In the genomic region with DNA sequence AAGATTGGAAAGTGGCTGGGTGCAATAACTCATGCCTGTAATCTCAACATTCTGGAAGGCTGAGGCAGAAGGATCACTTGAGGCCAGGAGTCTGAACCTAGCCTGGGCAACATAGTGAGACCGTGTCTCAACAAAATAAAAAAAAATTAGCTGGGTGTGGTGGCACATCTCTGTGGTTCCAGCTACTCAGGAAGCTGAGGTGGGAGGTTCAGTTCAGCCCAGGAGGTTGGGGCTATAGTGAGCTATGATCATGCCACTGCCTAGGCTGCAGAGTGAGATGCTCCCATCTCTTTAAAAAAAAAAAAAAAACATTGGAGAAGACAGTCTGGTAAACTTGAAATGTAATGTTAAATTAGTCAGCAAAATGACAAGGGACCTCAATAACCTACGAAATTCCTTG, we compare ENCODE assay signal across 30 cellular contexts. TPM values are rescaled to one million over a fixed set of nuclear protein-coding genes. Genes with fewer than 3 reads are reported as not detected.
DNase-seq lines count a peak whose midpoint lies in the region; ATAC-seq and TF ChIP-seq lines count a peak whose summit lies in the region.
"Had no signal": no experiment of that assay in that cellular context is flagged by ENCODE, and none has a peak within 500 bp of the region (broad histone marks: within the 10 kb centered on the region; RNA-seq: fewer than 3 reads in every experiment).

No MANE protein-coding gene starts in this region.

- peaks cover 39% of the 10 kb centered on the region for H3K9me3 Mint-ChIP-seq in activated T-cell treated with anti-CD3 and anti-CD28 coated beads, Interleukin-2, amount 50 U/mL, for 4 hours
- H3K9me3 Mint-ChIP-seq in CD8-positive, alpha-beta memory T cell = peaks cover 18 to 59% (median 50%) of the 10 kb centered on the region in 5 donors
- peaks cover 29% of the 10 kb centered on the region for H3K9me3 Mint-ChIP-seq in activated CD8-positive, alpha-beta T cell treated with anti-CD3 and anti-CD28 coated beads for 36 hours

- peaks cover 24% of the 10 kb centered on the region for H3K9me3 ChIP-seq in CD8-positive, alpha-beta memory T cell (ENCODE audit: low read length)
- peaks cover 8% of the 10 kb centered on the region for H3K9me3 ChIP-seq in mucosa of descending colon
- H3K9me3 ChIP-seq: adrenal gland, esophagus squamous epithelium, neutrophil, thoracic aorta, vagina had no signal

- CTCF ChIA-PET in CD8-positive, alpha-beta memory T cell (lab: Charles Lee) = interaction anchor here (0.8 to 3.6 kb wide), 3 partner anchors 9 to 58 kb away, joined by 3 to 16 read pairs (median 3); a partner anchor contains a TSS
- CTCF ChIA-PET in activated CD8-positive, alpha-beta T cell treated with anti-CD3 and anti-CD28 coated beads for 36 hours (lab: Charles Lee) = interaction anchor here (1.3 kb wide), 1 partner anchor 58 kb away, joined by 4 read pairs; no protein-coding TSS in a partner anchor

- no peak overlapping the region for H3K27ac ChIP-seq in CD8-positive, alpha-beta memory T cell (ENCODE audit: low read depth, low read length)
- H3K27ac ChIP-seq: adrenal gland, C4-2B, esophagus squamous epithelium, foreskin keratinocyte, neutrophil, thoracic aorta, vagina had no signal

- peak overlapping the region; percentile 42 to 90 (median 74) for H3K27ac Mint-ChIP-seq in CD8-positive, alpha-beta memory T cell
- no peak overlapping the region for H3K27ac Mint-ChIP-seq in activated CD8-positive, alpha-beta T cell treated with anti-CD3 and anti-CD28 coated beads for 36 hours
- H3K27ac Mint-ChIP-seq: activated CD4-positive, alpha-beta T cell treated with anti-CD3 and anti-CD28 coated beads, Interleukin-2, amount 10 ng/mL, durations not matched to agents 24 days and 14 days had no signal

- no peaks in the 10 kb centered on the region for H3K27me3 ChIP-seq in CD8-positive, alpha-beta memory T cell (ENCODE audit: insufficient read depth, low read length, poor library complexity, severe bottlenecking)
- H3K27me3 ChIP-seq: adrenal gland, esophagus squamous epithelium, foreskin keratinocyte, heart left ventricle, neutrophil, vagina had no signal

- peaks cover 71% of the 10 kb centered on the region for H3K4me1 Mint-ChIP-seq in activated T-cell treated with anti-CD3 and anti-CD28 coated beads, Interleukin-2, amount 50 U/mL, for 4 hours (ENCODE audit: low read depth)
- peaks cover 61 to 88% (median 87%) of the 10 kb centered on the region in 3 donors for H3K4me1 Mint-ChIP-seq in CD8-positive, alpha-beta memory T cell
- H3K4me1 Mint-ChIP-seq in activated CD8-positive, alpha-beta T cell treated with anti-CD3 and anti-CD28 coated beads for 36 hours (ENCODE audit: low read depth) = peaks cover 52% of the 10 kb centered on the region

- no peaks in the 10 kb centered on the region for H3K27me3 Mint-ChIP-seq in activated T-cell treated with anti-CD3 and anti-CD28 coated beads, Interleukin-2, amount 50 U/mL, for 4 hours (ENCODE audit: low read depth)
- H3K27me3 Mint-ChIP-seq in CD8-positive, alpha-beta memory T cell = no peaks in the 10 kb centered on the region
- H3K27me3 Mint-ChIP-seq in activated CD8-positive, alpha-beta T cell treated with anti-CD3 and anti-CD28 coated beads for 36 hours = no peaks in the 10 kb centered on the region
- H3K27me3 Mint-ChIP-seq: activated CD4-positive, alpha-beta T cell treated with anti-CD3 and anti-CD28 coated beads, Interleukin-2, amount 10 ng/mL, durations not matched to agents 24 days and 14 days; stimulated activated naive CD8-positive, alpha-beta T cell treated with anti-CD3 and anti-CD28 coated beads, Interleukin-15, amount 100 ng/mL, for 72 hours had no signal

- no peak for TF ChIP-seq CTCF in activated CD8-positive, alpha-beta T cell treated with anti-CD3 and anti-CD28 coated beads for 36 hours (IDR thresholded peaks at IDR 0.05)
- no peak for TF ChIP-seq CTCF in mucosa of descending colon (IDR thresholded peaks at IDR 0.05)

- intact Hi-C loops in activated CD8-positive, alpha-beta T cell treated with anti-CD3 and anti-CD28 coated beads for 36 hours (cut with micrococcal nuclease) = no loop called here
- intact Hi-C loops in mucosa of descending colon (cut with DNase I, micrococcal nuclease) = no loop called here

- no peaks in the 10 kb centered on the region for H3K36me3 ChIP-seq in CD8-positive, alpha-beta memory T cell (ENCODE audit: insufficient read depth, low read length)
- no peaks in the 10 kb centered on the region for H3K36me3 ChIP-seq in mucosa of descending colon (ENCODE audit: low read depth)
- H3K36me3 ChIP-seq: adrenal gland, heart left ventricle, neutrophil, thoracic aorta, vagina had no signal

- no peak for ATAC-seq in activated T-cell treated with anti-CD3 and anti-CD28 coated beads, Interleukin-2, amount 50 U/mL, for 4 hours
- peak; percentile 20 for ATAC-seq in activated CD8-positive, alpha-beta T cell treated with anti-CD3 and anti-CD28 coated beads for 36 hours
- ATAC-seq in mucosa of descending colon (peak; percentile 25), GM21447 (IDR thresholded peaks at IDR 0.05; ENCODE audit: unreplicated experiment) (no peak), HG03025 (IDR thresholded peaks at IDR 0.05; ENCODE audit: low FRiP score, unreplicated experiment) (no peak)
- ATAC-seq: foreskin keratinocyte; stimulated activated naive CD8-positive, alpha-beta T cell treated with anti-CD3 and anti-CD28 coated beads, Interleukin-15, amount 100 ng/mL, for 72 hours had no signal

- no peak for DNase-seq in activated T-cell treated with anti-CD3 and anti-CD28 coated beads, Interleukin-2, amount 50 U/mL, for 4 hours
- no peak for DNase-seq in activated T-cell treated with anti-CD3 and anti-CD28 coated beads, Interleukin-2, amount 50 U/mL, for 1 hour
- DNase-seq in CD8-positive, alpha-beta memory T cell = peak in 2 of 5 donors; percentile 2 to 33
- DNase-seq in activated CD8-positive, alpha-beta T cell treated with anti-CD3 and anti-CD28 coated beads for 36 hours = no peak
- no peak for DNase-seq in mucosa of descending colon
- no peak for DNase-seq in stimulated activated naive CD4-positive, alpha-beta T cell treated with Interleukin-2 at 50 U/mL for 16 hours (lab: John Stamatoyannopoulos, UW)
- DNase-seq: activated CD4-positive, alpha-beta T cell treated with anti-CD3 and anti-CD28 coated beads, Interleukin-2, amount 10 ng/mL, durations not matched to agents 24 days and 14 days; adrenal gland; esophagus squamous epithelium; HCEC 1CT; heart left ventricle; Karpas-422; kidney; NCI-H1417 treated with DMSO at 0.1 percent for 48 hours; NCI-H2081; NCI-H345; NCI-H69; right cardiac atrium; SHP77; stimulated activated CD4-positive, alpha-beta T cell treated with anti-CD3 and anti-CD28 coated beads, Interleukin-2, amount 100 ng/mL, for 24 hours; stimulated activated naive CD8-positive, alpha-beta T cell treated with anti-CD3 and anti-CD28 coated beads, Interleukin-15, amount 100 ng/mL, for 72 hours; T1000 had no signal

- peaks cover 47% of the 10 kb centered on the region for H3K36me3 Mint-ChIP-seq in activated T-cell treated with anti-CD3 and anti-CD28 coated beads, Interleukin-2, amount 50 U/mL, for 4 hours (ENCODE audit: insufficient read depth)
- H3K36me3 Mint-ChIP-seq in CD8-positive, alpha-beta memory T cell = peaks cover 14 to 72% (median 55%) of the 10 kb centered on the region in 3 donors
- H3K36me3 Mint-ChIP-seq in activated CD8-positive, alpha-beta T cell treated with anti-CD3 and anti-CD28 coated beads for 36 hours (ENCODE audit: low read depth) = peaks cover 63% of the 10 kb centered on the region

- H3K4me3 ChIP-seq in CD8-positive, alpha-beta memory T cell (ENCODE audit: low read length) = no peak overlapping the region
- no peak overlapping the region for H3K4me3 ChIP-seq in mucosa of descending colon
- H3K4me3 ChIP-seq: adrenal gland, esophagus squamous epithelium, heart left ventricle, smooth muscle cell, thoracic aorta, vagina had no signal

- H3K4me1 ChIP-seq in CD8-positive, alpha-beta memory T cell (ENCODE audit: insufficient read depth, low read length) = peaks cover 38% of the 10 kb centered on the region
- no peaks in the 10 kb centered on the region for H3K4me1 ChIP-seq in mucosa of descending colon (ENCODE audit: low read depth)

- POLR2A ChIA-PET in CD8-positive, alpha-beta memory T cell (lab: Charles Lee) = interaction anchor here (0.9 to 1.7 kb wide), 3 partner anchors 11 to 58 kb away, joined by 3 to 11 read pairs (median 4); a partner anchor contains a TSS
- POLR2A ChIA-PET in activated CD8-positive, alpha-beta T cell treated with anti-CD3 and anti-CD28 coated beads for 36 hours (lab: Charles Lee) = interaction anchor here (1.4 kb wide), 1 partner anchor 8 kb away, joined by 3 read pairs; no protein-coding TSS in a partner anchor

- H3K4me3 Mint-ChIP-seq in activated T-cell treated with anti-CD3 and anti-CD28 coated beads, Interleukin-2, amount 50 U/mL, for 4 hours = peak overlapping the region; percentile 16
- H3K4me3 Mint-ChIP-seq in CD8-positive, alpha-beta memory T cell = peak overlapping the region in 6 of 7 donors; percentile 56 to 87 (median 66)
- no peak overlapping the region for H3K4me3 Mint-ChIP-seq in activated CD8-positive, alpha-beta T cell treated with anti-CD3 and anti-CD28 coated beads for 36 hours
- H3K4me3 Mint-ChIP-seq: activated CD4-positive, alpha-beta T cell treated with anti-CD3 and anti-CD28 coated beads, Interleukin-2, amount 10 ng/mL, durations not matched to agents 24 days and 14 days; stimulated activated naive CD8-positive, alpha-beta T cell treated with anti-CD3 and anti-CD28 coated beads, Interleukin-15, amount 100 ng/mL, for 72 hours had no signal

RNA-seq across cellular contexts. Expression of a gene that starts 57.9 kb away (rescaled TPM):
- 10 to 100 TPM; 44.6 to 46.2 (median 44.6) TPM for total RNA-seq in activated T-cell treated with anti-CD3 and anti-CD28 coated beads, Interleukin-2, amount 50 U/mL, for 4 hours
- 10 to 100 TPM; 58.5 to 61.4 TPM for total RNA-seq in CD8-positive, alpha-beta memory T cell
- 19.0 TPM for polyA plus RNA-seq in CD8-positive, alpha-beta memory T cell
- total RNA-seq in activated CD8-positive, alpha-beta T cell treated with anti-CD3 and anti-CD28 coated beads for 36 hours = 10 to 100 TPM; 32.5 to 32.8 TPM
- 10 to 100 TPM; 46.8 to 57.1 (median 50.4) TPM for total RNA-seq in mucosa of descending colon

Comparison
In these comparisons a context has a peak if more than half of its experiments do, and no peak if none do; other contexts are left out.
1. ATAC-seq: peak in activated CD8-positive, alpha-beta T cell treated with anti-CD3 and anti-CD28 coated beads for 36 hours (single experiment) and mucosa of descending colon (single experiment); none in activated T-cell treated with anti-CD3 and anti-CD28 coated beads, Interleukin-2, amount 50 U/mL, for 4 hours (0 of 2), GM21447 (single experiment) and HG03025 (single experiment).